ENCODE assay signal across 7 cellular contexts in genomic region chr1:229624521-229624905, GRCh38. TPM values are rescaled to one million over a fixed set of nuclear protein-coding genes. Genes with fewer than 3 reads are reported as not detected.
DNase-seq lines count a peak whose midpoint lies in the region; ATAC-seq and TF ChIP-seq lines count a peak whose summit lies in the region.

No MANE protein-coding gene starts in this region.

- POLR2A ChIA-PET in activated B cell treated with CpG ODN at 0.5 μM for 24 hours (lab: Charles Lee) = interaction anchor here (0.5 to 4.5 kb wide), 4 partner anchors 64 to 687 kb away, joined by 3 to 46 read pairs (median 4); partner anchors contain the start of genes ABCB10 and NUP133

- intact Hi-C loops in activated B cell treated with CpG ODN at 0.5 μM for 24 hours (cut with micrococcal nuclease) = no loop called here

- no peaks in the 10 kb centered on the region for H3K9me3 Mint-ChIP-seq in activated B cell treated with CpG ODN at 0.5 μM for 24 hours
- H3K9me3 Mint-ChIP-seq in stimulated activated effector memory CD8-positive, alpha-beta T cell treated with anti-CD3 and anti-CD28 coated beads, Interleukin-12 subunit alpha, Interleukin-12 subunit beta, amount 100 ng/mL, for 72 hours = no peaks in the 10 kb centered on the region

- in situ Hi-C loops in HAP-1 (cut with MboI; ENCODE audit: low sequenced_read_pairs) = no loop called here

- H3K27ac Mint-ChIP-seq in activated B cell treated with CpG ODN at 0.5 μM for 24 hours = peak overlapping the region; percentile 79
- peak overlapping the region; percentile 74 for H3K27ac Mint-ChIP-seq in stimulated activated effector memory CD8-positive, alpha-beta T cell treated with anti-CD3 and anti-CD28 coated beads, Interleukin-12 subunit alpha, Interleukin-12 subunit beta, amount 100 ng/mL, for 72 hours

- CTCF ChIA-PET in activated B cell treated with CpG ODN at 0.5 μM for 24 hours (lab: Charles Lee) = no interaction called here

- H3K4me1 Mint-ChIP-seq in activated B cell treated with CpG ODN at 0.5 μM for 24 hours = peaks cover 57% of the 10 kb centered on the region
- H3K4me1 Mint-ChIP-seq in stimulated activated effector memory CD8-positive, alpha-beta T cell treated with anti-CD3 and anti-CD28 coated beads, Interleukin-12 subunit alpha, Interleukin-12 subunit beta, amount 100 ng/mL, for 72 hours = peaks cover 67% of the 10 kb centered on the region

- TF ChIP-seq CTCF in activated B cell treated with CpG ODN at 0.5 μM for 24 hours (IDR thresholded peaks at IDR 0.05) = no peak

- H3K36me3 Mint-ChIP-seq in activated B cell treated with CpG ODN at 0.5 μM for 24 hours (ENCODE audit: low read depth) = peaks cover 18% of the 10 kb centered on the region
- peaks cover 36% of the 10 kb centered on the region for H3K36me3 Mint-ChIP-seq in stimulated activated effector memory CD8-positive, alpha-beta T cell treated with anti-CD3 and anti-CD28 coated beads, Interleukin-12 subunit alpha, Interleukin-12 subunit beta, amount 100 ng/mL, for 72 hours

- ATAC-seq in activated B cell treated with CpG ODN at 0.5 μM for 24 hours (ENCODE audit: low read depth) = no peak
- no peak for ATAC-seq in stimulated activated effector memory CD8-positive, alpha-beta T cell treated with anti-CD3 and anti-CD28 coated beads, Interleukin-12 subunit alpha, Interleukin-12 subunit beta, amount 100 ng/mL, for 72 hours

- H3K36me3 ChIP-seq in HAP-1 (replicated peaks) (peaks cover 8% of the 10 kb centered on the region), iPS DF 6.9 (ENCODE audit: control insufficient read depth, insufficient read depth, low read length) (no peaks in the 10 kb centered on the region)

- H3K27ac ChIP-seq in iPS DF 6.9 (ENCODE audit: low read length) = no peak overlapping the region

- no peaks in the 10 kb centered on the region for H3K27me3 Mint-ChIP-seq in activated B cell treated with CpG ODN at 0.5 μM for 24 hours

- no peaks in the 10 kb centered on the region for H3K9me3 ChIP-seq in HAP-1
- no peaks in the 10 kb centered on the region for H3K9me3 ChIP-seq in iPS DF 6.9 (ENCODE audit: control insufficient read depth, insufficient read depth, low read length)

- WGBS in iPS DF 6.9 (ENCODE audit: insufficient coverage, insufficient read length) = no CpG with 5 or more reads among the region's 5 CpGs

- no peak for DNase-seq in HAP-1 (ENCODE audit: low spot score in 2 of 2)
- DNase-seq in activated B cell treated with CpG ODN at 0.5 μM for 24 hours = no peak
- DNase-seq in iPS DF 6.9 (ENCODE audit: low read depth, low spot score) = no peak
- no peak for DNase-seq in stimulated activated effector memory CD8-positive, alpha-beta T cell treated with anti-CD3 and anti-CD28 coated beads, Interleukin-12 subunit alpha, Interleukin-12 subunit beta, amount 100 ng/mL, for 72 hours (ENCODE audit: low spot score in 2 of 2)
- DNase-seq in NCI-H69 (lab: John Stamatoyannopoulos, UW) = no peak
- no peak for DNase-seq in NCI-H1930 (lab: John Stamatoyannopoulos, UW)
- no peak for DNase-seq in OCI-M1 (lab: John Stamatoyannopoulos, UW)

- peak overlapping the region; percentile 88 for H3K4me3 Mint-ChIP-seq in activated B cell treated with CpG ODN at 0.5 μM for 24 hours
- peak overlapping the region; percentile 89 for H3K4me3 Mint-ChIP-seq in stimulated activated effector memory CD8-positive, alpha-beta T cell treated with anti-CD3 and anti-CD28 coated beads, Interleukin-12 subunit alpha, Interleukin-12 subunit beta, amount 100 ng/mL, for 72 hours

- peak overlapping the region; percentile 99 for H3K4me3 ChIP-seq in HAP-1
- peak overlapping the region; percentile 65; the same call in 1 of the 2 replicates for H3K4me3 ChIP-seq in iPS DF 6.9 (ENCODE audit: low read length)

- no peaks in the 10 kb centered on the region for H3K27me3 ChIP-seq in HAP-1 (ENCODE audit: low read depth)
- no peaks in the 10 kb centered on the region for H3K27me3 ChIP-seq in iPS DF 6.9 (ENCODE audit: control insufficient read depth, insufficient read depth, low read length)

- H3K4me1 ChIP-seq in HAP-1 (peaks cover 15% of the 10 kb centered on the region), iPS DF 6.9 (ENCODE audit: control insufficient read depth, insufficient read depth, low read length) (0 out of 2 replicates have a peak, but pooled peaks cover 2% of the 10 kb centered on the region)

RNA-seq across cellular contexts. Expression of gene TAF5L, which starts 1.4 kb away (rescaled TPM):
- total RNA-seq in activated B cell treated with CpG ODN at 0.5 μM for 24 hours = 22.0 and 24.4 TPM in 2 replicates

RNA-seq across cellular contexts. Expression of gene URB2, which starts 1.5 kb away (rescaled TPM):
- total RNA-seq in activated B cell treated with CpG ODN at 0.5 μM for 24 hours = 17.4 and 21.8 TPM in 2 replicates
